26 cellular contexts compared by ENCODE assay signal in the genomic region with DNA sequence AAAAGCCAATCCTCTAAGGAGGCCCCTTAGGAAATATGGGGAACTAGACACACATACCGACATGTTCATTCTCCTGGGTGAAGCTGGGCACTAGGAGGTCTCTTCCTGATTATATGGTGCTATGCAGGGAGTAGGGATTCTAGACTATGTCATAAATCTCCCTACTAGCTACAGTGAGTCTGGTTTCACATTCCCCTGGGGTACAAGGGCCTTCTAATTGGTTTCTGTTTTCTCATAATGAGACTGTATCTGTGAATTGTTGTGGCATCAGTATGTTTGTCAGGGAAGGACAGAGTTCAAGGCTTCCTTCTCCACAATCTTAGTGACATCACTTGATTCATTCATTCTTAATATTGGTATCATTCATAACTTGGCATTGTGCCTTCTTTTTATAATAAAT.
DNase-seq lines count a peak whose midpoint lies in the region; ATAC-seq, FAIRE-seq and TF ChIP-seq lines count a peak whose summit lies in the region.
"Had no signal": no experiment of that assay in that cellular context is flagged by ENCODE, and none has a peak within 500 bp of the region (broad histone marks: within the 10 kb centered on the region; RNA-seq: fewer than 3 reads in every experiment).

No MANE protein-coding gene starts in this region.

- H3K4me1 ChIP-seq in mammary epithelial cell (ENCODE audit: insufficient read depth, low read length) (no peaks in the 10 kb centered on the region), keratinocyte (ENCODE audit: control insufficient read depth, extremely low read depth, insufficient read depth, low read length) (no peaks in the 10 kb centered on the region)
- H3K4me1 ChIP-seq: A549; BE2C; BLaER1 treated with 17β-estradiol and CSF1 and Interleukin-3, amounts not matched to agents 10 nM and 100 nM had no signal

- H4K20me1 ChIP-seq in mammary epithelial cell (ENCODE audit: insufficient read depth, low read length) = no peaks in the 10 kb centered on the region
- no peaks in the 10 kb centered on the region for H4K20me1 ChIP-seq in keratinocyte (ENCODE audit: control insufficient read depth, extremely low read depth, insufficient read depth, low read length)
- H4K20me1 ChIP-seq: BLaER1 treated with 17β-estradiol and CSF1 and Interleukin-3, amounts not matched to agents 10 nM and 100 nM had no signal

- BruUV-seq in mammary epithelial cell (replicated peaks; lab: Mats Ljungman, UMichigan) (no TSS peak), MCF 10A (replicated peaks; lab: Mats Ljungman, UMichigan) (no TSS peak)

- H3K36me3 Mint-ChIP-seq in MCF 10A (ENCODE audit: insufficient read depth, unreplicated experiment) (peaks cover 6% of the 10 kb centered on the region), glutamatergic neuron (ENCODE audit: unreplicated experiment) (no peaks in the 10 kb centered on the region)
- H3K36me3 Mint-ChIP-seq: CD14-positive monocyte; CD8-positive, alpha-beta memory T cell had no signal

- H2AFZ ChIP-seq in mammary epithelial cell (ENCODE audit: low read depth, low read length) = peak overlapping the region; percentile 19
- no peak overlapping the region for H2AFZ ChIP-seq in keratinocyte (ENCODE audit: control insufficient read depth, low read length)

- H3K4me3 ChIP-seq in mammary epithelial cell (replicated peaks in 1 of 3; ENCODE audit: insufficient read depth in 1 of 3, low read depth in 2 of 3, low read length in 3 of 3) (no peak overlapping the region), keratinocyte (ENCODE audit: control insufficient read depth in 2 of 3, extremely low read depth in 1 of 3, insufficient read depth in 2 of 3, low read depth in 1 of 3, low read length in 3 of 3) (no peak overlapping the region)
- H3K4me3 ChIP-seq: A549; BLaER1 treated with 17β-estradiol and CSF1 and Interleukin-3, amounts not matched to agents 10 nM and 100 nM had no signal

- no peaks in the 10 kb centered on the region for H3K27me3 Mint-ChIP-seq in MCF 10A (ENCODE audit: insufficient read depth, unreplicated experiment)
- peaks cover 2% of the 10 kb centered on the region for H3K27me3 Mint-ChIP-seq in glutamatergic neuron (ENCODE audit: unreplicated experiment)
- H3K27me3 Mint-ChIP-seq: CD4-positive, alpha-beta T cell; CD8-positive, alpha-beta memory T cell had no signal

- peak; percentile 72 for FAIRE-seq in H54 (lab: Jason Lieb, UNC)
- FAIRE-seq in keratinocyte (lab: Jason Lieb, UNC) = peak; percentile 20
- FAIRE-seq: A549, D721Med, GM12891, GM18507 had no signal

- no peaks in the 10 kb centered on the region for H3K27me3 ChIP-seq in mammary epithelial cell (ENCODE audit: insufficient read depth, low read length)
- no peaks in the 10 kb centered on the region for H3K27me3 ChIP-seq in keratinocyte (ENCODE audit: control insufficient read depth, extremely low read depth, insufficient read depth, low read length)
- H3K27me3 ChIP-seq: BE2C; BLaER1 treated with 17β-estradiol and CSF1 and Interleukin-3, amounts not matched to agents 10 nM and 100 nM had no signal

- H3K79me2 ChIP-seq in mammary epithelial cell (ENCODE audit: insufficient read depth, low read length) (no peaks in the 10 kb centered on the region), keratinocyte (ENCODE audit: control insufficient read depth, insufficient read depth, low read length) (no peaks in the 10 kb centered on the region)

- CTCF ChIA-PET in mammary epithelial cell (lab: Charles Lee; ENCODE audit: low non-redundant PET) (no interaction called here), MCF 10A (lab: Yijun Ruan, JAX) (interaction anchor here (0.7 kb wide), 1 partner anchor 305 kb away, joined by 3 read pairs; no protein-coding TSS in a partner anchor)

- H3K4me2 ChIP-seq in mammary epithelial cell (ENCODE audit: insufficient read depth, low read depth, low read length) (no peak overlapping the region), keratinocyte (ENCODE audit: control insufficient read depth, extremely low read depth, insufficient read depth, low read depth, low read length) (no peak overlapping the region)
- H3K4me2 ChIP-seq: A549; BLaER1 treated with 17β-estradiol and CSF1 and Interleukin-3, amounts not matched to agents 10 nM and 100 nM had no signal

- H3K4me1 Mint-ChIP-seq in MCF 10A (ENCODE audit: insufficient read depth, unreplicated experiment) (no peaks in the 10 kb centered on the region), glutamatergic neuron (ENCODE audit: low read depth, unreplicated experiment) (peaks cover 2% of the 10 kb centered on the region)
- H3K4me1 Mint-ChIP-seq: CD14-positive monocyte; CD8-positive, alpha-beta memory T cell had no signal

- H3K9me3 ChIP-seq in mammary epithelial cell (replicated peaks; ENCODE audit: insufficient read depth, low read length) (no peaks in the 10 kb centered on the region), keratinocyte (ENCODE audit: control insufficient read depth, low read depth, low read length) (no peaks in the 10 kb centered on the region)
- H3K9me3 ChIP-seq: A549, BE2C had no signal

- TF ChIP-seq CTCF in mammary epithelial cell (conservative IDR thresholded peaks at IDR 0.05 in 1 of 2, IDR thresholded peaks at IDR 0.05 in 1 of 2; ENCODE audit: extremely low read depth in 1 of 2, insufficient read depth in 1 of 2, low read depth in 1 of 2, low read length in 2 of 2) (no peak), MCF 10A (IDR thresholded peaks at IDR 0.05; ENCODE audit: unreplicated experiment) (no peak), keratinocyte (optimal IDR thresholded peaks at IDR 0.05 in 1 of 3, IDR thresholded peaks at IDR 0.05 in 1 of 3, conservative IDR thresholded peaks at IDR 0.05 in 1 of 3; ENCODE audit: extremely low read depth in 1 of 3, insufficient read depth in 2 of 3, low read length in 3 of 3) (no peak), glutamatergic neuron (IDR thresholded peaks at IDR 0.05; ENCODE audit: partially characterized antibody, unreplicated experiment) (no peak)

- ATAC-seq in GM19351 (IDR thresholded peaks at IDR 0.05; ENCODE audit: unreplicated experiment) = no peak
- ATAC-seq: A549 had no signal

- WGBS in mammary epithelial cell (ENCODE audit: low coverage, missing lambda C conversion rate) = 27% methylated on average over 1 of the region's 1 CpG

- H3K9ac ChIP-seq in mammary epithelial cell (ENCODE audit: insufficient read depth, low read length) = no peak overlapping the region
- H3K9ac ChIP-seq in keratinocyte (ENCODE audit: control insufficient read depth, extremely low read depth, insufficient read depth, low read length) = no peak overlapping the region
- H3K9ac ChIP-seq: BLaER1 treated with 17β-estradiol and CSF1 and Interleukin-3, amounts not matched to agents 10 nM and 100 nM had no signal

- H3K27ac Mint-ChIP-seq in MCF 10A (ENCODE audit: low read depth, unreplicated experiment) = no peak overlapping the region
- H3K27ac Mint-ChIP-seq in glutamatergic neuron (ENCODE audit: unreplicated experiment) = no peak overlapping the region
- H3K27ac Mint-ChIP-seq: CD14-positive monocyte; CD4-positive, alpha-beta T cell; CD8-positive, alpha-beta memory T cell had no signal

- H3K36me3 ChIP-seq in mammary epithelial cell (ENCODE audit: insufficient read depth, low read length) (no peaks in the 10 kb centered on the region), keratinocyte (ENCODE audit: control insufficient read depth in 2 of 2, extremely low read depth in 1 of 2, insufficient read depth in 2 of 2, low read length in 2 of 2) (no peaks in the 10 kb centered on the region)
- H3K36me3 ChIP-seq: BE2C; BLaER1 treated with 17β-estradiol and CSF1 and Interleukin-3, amounts not matched to agents 10 nM and 100 nM had no signal

- DNase-seq in mammary epithelial cell (no peak), MCF 10A (ENCODE audit: unreplicated experiment) (no peak), H54 (ENCODE audit: insufficient read length, low spot score) (no peak), keratinocyte (ENCODE audit: low read depth, low spot score) (no peak), glutamatergic neuron (no peak), glomerular visceral epithelial cell (ENCODE audit: extremely low spot score) (no peak)
- DNase-seq: 8988T; ACHN; AML-193; BE2C; CD4-positive, alpha-beta T cell; CD8-positive, alpha-beta memory T cell; DMS 273 treated with DMSO at 0.1 percent for 48 hours; DMS79; EL; GDM1; GOT3; H7; HCEC 1CT had no signal

- in situ Hi-C loops in mammary epithelial cell (cut with MboI; ENCODE audit: low sequenced_read_pairs in 2 of 2) = no loop called here

- POLR2A ChIA-PET in MCF 10A (lab: Yijun Ruan, JAX) = interaction anchor here (1.4 kb wide), 1 partner anchor 8 kb away, joined by 3 read pairs; no protein-coding TSS in a partner anchor

- H3K4me3 Mint-ChIP-seq in MCF 10A (ENCODE audit: unreplicated experiment) (no peak overlapping the region), glutamatergic neuron (ENCODE audit: unreplicated experiment) (no peak overlapping the region)
- H3K4me3 Mint-ChIP-seq: CD14-positive monocyte; CD4-positive, alpha-beta T cell; CD8-positive, alpha-beta memory T cell had no signal

- H3K9me3 Mint-ChIP-seq in MCF 10A (ENCODE audit: unreplicated experiment) (no peaks in the 10 kb centered on the region), glutamatergic neuron (ENCODE audit: unreplicated experiment) (peaks cover 2% of the 10 kb centered on the region)
- H3K9me3 Mint-ChIP-seq: CD4-positive, alpha-beta T cell had no signal

- intact Hi-C loops in mammary epithelial cell (cut with micrococcal nuclease) = no loop called here
- intact Hi-C loops in MCF 10A (cut with micrococcal nuclease) = no loop called here

- H3K27ac ChIP-seq in mammary epithelial cell (ENCODE audit: insufficient read depth, low read depth, low read length) = no peak overlapping the region
- no peak overlapping the region for H3K27ac ChIP-seq in keratinocyte (ENCODE audit: control insufficient read depth, insufficient read depth, low read length)
- H3K27ac ChIP-seq: A549; BLaER1 treated with 17β-estradiol and CSF1 and Interleukin-3, amounts not matched to agents 10 nM and 100 nM had no signal

- dilution Hi-C loops in mammary epithelial cell (cut with HindIII; ENCODE audit: low sequenced_read_pairs) = no loop called here
- dilution Hi-C loops in keratinocyte (cut with MboI; ENCODE audit: extremely low pct_ligation_motif_present, low sequenced_read_pairs) = no loop called here

- no peak for TF ChIP-seq POLR2A in H54 (IDR thresholded peaks at IDR 0.05; ENCODE audit: low read depth, low read length)

- no peaks in the 10 kb centered on the region for H3K9me1 ChIP-seq in keratinocyte (ENCODE audit: control insufficient read depth, extremely low read depth, insufficient read depth, low read length)
